In the genomic region with DNA sequence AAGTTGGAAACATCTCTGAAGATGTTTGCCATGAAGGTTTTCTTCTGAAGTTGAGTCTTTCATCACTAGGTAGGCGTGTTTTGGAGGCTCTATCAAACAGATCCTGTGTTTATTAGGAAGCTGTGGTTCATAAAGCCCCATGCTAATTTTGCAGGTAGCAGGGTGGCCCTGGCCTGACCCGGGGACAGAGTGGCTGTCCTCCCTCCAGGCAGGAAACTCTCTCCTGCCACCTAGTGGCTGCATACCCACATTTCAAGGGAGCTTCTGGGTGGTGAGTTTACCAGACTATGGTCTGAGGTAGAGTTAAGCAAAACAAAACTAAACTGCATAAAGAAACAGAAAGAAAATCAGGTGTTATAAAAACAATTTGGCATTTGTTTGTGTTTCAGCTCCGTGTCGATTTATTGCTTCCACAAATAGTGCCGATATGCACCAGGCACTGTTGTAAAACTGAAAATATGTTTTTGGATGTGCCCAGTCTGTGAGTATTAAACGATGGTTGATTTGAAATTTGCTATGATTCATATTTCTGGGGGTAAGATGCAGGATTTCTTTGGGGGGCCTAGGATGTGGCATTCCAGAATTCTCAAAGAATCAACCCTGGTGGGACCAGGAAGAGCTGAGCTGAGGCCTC, we compare ENCODE assay signal across 9 cellular contexts. TPM values are rescaled to one million over a fixed set of nuclear protein-coding genes. Genes with fewer than 3 reads are reported as not detected.
DNase-seq lines count a peak whose midpoint lies in the region; TF ChIP-seq lines count a peak whose summit lies in the region.
"Had no signal": no experiment of that assay in that cellular context is flagged by ENCODE, and none has a peak within 500 bp of the region (broad histone marks: within the 10 kb centered on the region; RNA-seq: fewer than 3 reads in every experiment).

No MANE protein-coding gene starts in this region.

- DNase-seq in GM23248 (peak; percentile 28), NCI-H345 treated with DMSO at 0.1 percent for 48 hours (lab: John Stamatoyannopoulos, UW; ENCODE audit: unreplicated experiment) (peak; percentile 14), endothelial cell (ENCODE audit: low spot score) (peak; percentile 80), nephron progenitor cell (peak; percentile 69), tibial artery (no peak), HCEC 1CT (no peak)
- DNase-seq in activated CD4-positive, alpha-beta T cell treated with anti-CD3 and anti-CD28 coated beads, Interleukin-2, amount 50 U/mL, for 4 hours, result peak; percentile 63 to 64

- no peak overlapping the region for H3K9ac ChIP-seq in GM23248

- H4K20me1 ChIP-seq in DOHH2 (ENCODE audit: control insufficient read depth, insufficient read depth, low read depth, low read length) (no peaks in the 10 kb centered on the region), GM23248 (ENCODE audit: insufficient read depth) (no peaks in the 10 kb centered on the region)

- H3K4me1 Mint-ChIP-seq in endothelial cell (ENCODE audit: unreplicated experiment), result peaks cover 2% of the 10 kb centered on the region
- H3K4me1 Mint-ChIP-seq in nephron progenitor cell, result peaks cover 12% of the 10 kb centered on the region

- peaks cover 19% of the 10 kb centered on the region for H3K4me1 ChIP-seq in DOHH2 (ENCODE audit: control insufficient read depth, low read length)
- peaks cover 31% of the 10 kb centered on the region for H3K4me1 ChIP-seq in GM23248 (ENCODE audit: insufficient read depth)
- H3K4me1 ChIP-seq in tibial artery, result no peaks in the 10 kb centered on the region

- no peak overlapping the region for H2AFZ ChIP-seq in GM23248

- H3K27me3 Mint-ChIP-seq in endothelial cell (ENCODE audit: unreplicated experiment), result no peaks in the 10 kb centered on the region
- H3K27me3 Mint-ChIP-seq in nephron progenitor cell (ENCODE audit: low read depth, poor library complexity), result peaks cover 17% of the 10 kb centered on the region

- no peak overlapping the region for H3K27ac ChIP-seq in DOHH2 (ENCODE audit: low read depth, low read length)
- no peak overlapping the region for H3K27ac ChIP-seq in GM23248
- no peak overlapping the region for H3K27ac ChIP-seq in tibial artery
- H3K27ac ChIP-seq: SK-N-MC had no signal

- H3K9me3 Mint-ChIP-seq in endothelial cell (ENCODE audit: unreplicated experiment) (no peaks in the 10 kb centered on the region), nephron progenitor cell (no peaks in the 10 kb centered on the region)

- H3F3A ChIP-seq in DOHH2 (ENCODE audit: control insufficient read depth, insufficient read depth) (no peaks in the 10 kb centered on the region), GM23248 (ENCODE audit: insufficient read depth) (peaks cover 24% of the 10 kb centered on the region)

- H3K4me3 ChIP-seq in DOHH2 (ENCODE audit: low read length) (no peak overlapping the region), GM23248 (no peak overlapping the region), tibial artery (no peak overlapping the region)
- H3K4me3 ChIP-seq: SK-N-MC had no signal

- no peak overlapping the region for H3K4me3 Mint-ChIP-seq in endothelial cell (ENCODE audit: unreplicated experiment)
- no peak overlapping the region for H3K4me3 Mint-ChIP-seq in nephron progenitor cell

- in situ Hi-C loops in GM23248 (cut with MboI), result no loop called here

- H3K9me2 ChIP-seq in DOHH2 (replicated peaks; ENCODE audit: control insufficient read depth, low read length) (no peaks in the 10 kb centered on the region), GM23248 (ENCODE audit: insufficient read depth) (no peaks in the 10 kb centered on the region)

- intact Hi-C loops in tibial artery (cut with DNase I; ENCODE audit: low total_unique reads), result no loop called here

- H3K27me3 ChIP-seq in DOHH2 (ENCODE audit: control insufficient read depth, low read length), result 0 out of 2 replicates have a peak, but pooled peaks cover 2% of the 10 kb centered on the region
- no peaks in the 10 kb centered on the region for H3K27me3 ChIP-seq in GM23248 (replicated peaks; ENCODE audit: insufficient read depth)
- H3K27me3 ChIP-seq in tibial artery, result no peaks in the 10 kb centered on the region

- H3K4me2 ChIP-seq in DOHH2 (ENCODE audit: low read length) (no peak overlapping the region), GM23248 (ENCODE audit: unreplicated experiment) (no peak overlapping the region)

- H3K27ac Mint-ChIP-seq in endothelial cell (ENCODE audit: unreplicated experiment) (no peak overlapping the region), nephron progenitor cell (no peak overlapping the region)

- H3K79me2 ChIP-seq in DOHH2 (ENCODE audit: control insufficient read depth, low read length), result no peaks in the 10 kb centered on the region
- no peaks in the 10 kb centered on the region for H3K79me2 ChIP-seq in GM23248 (ENCODE audit: insufficient read depth)

- WGBS in GM23248 (ENCODE audit: low coverage in 1 of 2, low lambda C conversion rate in 2 of 2, missing lambda C conversion rate in 2 of 2), 2 experiments, result 25 to 29% methylated on average over 6 of the region's 6 CpGs

- H3K36me3 ChIP-seq in DOHH2 (ENCODE audit: control insufficient read depth, low read length), result no peaks in the 10 kb centered on the region
- no peaks in the 10 kb centered on the region for H3K36me3 ChIP-seq in GM23248 (ENCODE audit: low read depth)
- H3K36me3 ChIP-seq in tibial artery, result no peaks in the 10 kb centered on the region

- peak; percentile 94 for TF ChIP-seq CTCF in DOHH2 (IDR thresholded peaks at IDR 0.05; ENCODE audit: low read depth, low read length, poor library complexity, severe bottlenecking)
- TF ChIP-seq CTCF in endothelial cell (IDR thresholded peaks at IDR 0.05; ENCODE audit: unreplicated experiment), result peak; percentile 94
- TF ChIP-seq CTCF in nephron progenitor cell (IDR thresholded peaks at IDR 0.05), result peak; percentile 84
- peak; percentile 31 to 33 for TF ChIP-seq CTCF in tibial artery (IDR thresholded peaks at IDR 0.05)

- H3K9me3 ChIP-seq in DOHH2 (ENCODE audit: control insufficient read depth, insufficient read depth, low read length) (no peaks in the 10 kb centered on the region), GM23248 (ENCODE audit: low read depth) (no peaks in the 10 kb centered on the region), tibial artery (no peaks in the 10 kb centered on the region)

- no peaks in the 10 kb centered on the region for H3K36me3 Mint-ChIP-seq in endothelial cell (ENCODE audit: low read depth, unreplicated experiment)
- H3K36me3 Mint-ChIP-seq in nephron progenitor cell (ENCODE audit: low read depth), result no peaks in the 10 kb centered on the region

RNA-seq across cellular contexts. Expression of gene IL37, which starts 26.0 kb away (rescaled TPM):
- total RNA-seq in GM23248 (2014; rRNA removed; shearing (Covaris generic)), result not detected in 2 replicates
- polyA plus RNA-seq in GM23248 (2016; fragmentation: Nextera tagmentation; extraction: Ambion mirVana), result not detected in 2 replicates
- not detected for total RNA-seq in endothelial cell (ENCODE audit: unreplicated experiment)

RNA-seq across cellular contexts. Expression of gene IL1B, which starts 48.4 kb away (rescaled TPM):
- total RNA-seq in GM23248 (2014; rRNA removed; shearing (Covaris generic)), result 0.86 and 3.8 TPM in 2 replicates
- 1.1 and 2.2 TPM in 2 replicates for polyA plus RNA-seq in GM23248 (2016; fragmentation: Nextera tagmentation; extraction: Ambion mirVana)
- not detected for total RNA-seq in endothelial cell (ENCODE audit: unreplicated experiment)

Comparison
In these comparisons a context has a peak if more than half of its experiments do, and no peak if none do; other contexts are left out.
1. CTCF ChIP-seq: peak in every context shown above with its lines; median percentile 94 in DOHH2; 94 in endothelial cell; 84 in nephron progenitor cell; 32 in tibial artery.
2. DNase-seq: peak in GM23248 (single experiment), NCI-H345 treated with DMSO at 0.1 percent for 48 hours (single experiment), activated CD4-positive, alpha-beta T cell treated with anti-CD3 and anti-CD28 coated beads, Interleukin-2, amount 50 U/mL, for 4 hours (2 of 2), endothelial cell (single experiment) and nephron progenitor cell (single experiment); none in tibial artery (0 of 2) and HCEC 1CT (single experiment).